ENCODE assay signal across 12 cellular contexts in genomic region chr2:55111230-55111569, GRCh38.
DNase-seq lines count a peak whose midpoint lies in the region; ATAC-seq, FAIRE-seq and TF ChIP-seq lines count a peak whose summit lies in the region.
"Had no signal": no experiment of that assay in that cellular context is flagged by ENCODE, and none has a peak within 500 bp of the region (broad histone marks: within the 10 kb centered on the region; RNA-seq: fewer than 3 reads in every experiment).

No MANE protein-coding gene starts in this region.

- H3K4me3 ChIP-seq in heart right ventricle (no peak overlapping the region), urinary bladder (ENCODE audit: low read depth, low read length) (no peak overlapping the region)

- no peak for TF ChIP-seq POLR2A in GM12892 (IDR thresholded peaks at IDR 0.05; ENCODE audit: low read depth, low read length)

- H3K27ac ChIP-seq in heart right ventricle (peak overlapping the region; percentile 19 to 94 (median 78)), cingulate gyrus (ENCODE audit: low read depth, low read length) (peak overlapping the region; percentile 97), urinary bladder (ENCODE audit: low read depth) (peak overlapping the region; percentile 19)

- TF ChIP-seq CTCF in heart right ventricle (IDR thresholded peaks at IDR 0.05) (no peak), nephron progenitor cell (IDR thresholded peaks at IDR 0.05) (no peak)

- H3K4me3 Mint-ChIP-seq in nephron progenitor cell: no peak overlapping the region
- H3K4me3 Mint-ChIP-seq in activated T-cell treated with anti-CD3 and anti-CD28 coated beads, Interleukin-2, amount 50 U/mL, for 4 hours: no peak overlapping the region
- H3K4me3 Mint-ChIP-seq: activated T-cell treated with anti-CD3 and anti-CD28 coated beads, Interleukin-2, amount 50 U/mL, for 24 hours; central memory CD8-positive, alpha-beta T cell had no signal

- peaks cover 42% of the 10 kb centered on the region for H3K4me1 Mint-ChIP-seq in nephron progenitor cell
- no peaks in the 10 kb centered on the region for H3K4me1 Mint-ChIP-seq in activated T-cell treated with anti-CD3 and anti-CD28 coated beads, Interleukin-2, amount 50 U/mL, for 4 hours (ENCODE audit: low read depth)
- H3K4me1 Mint-ChIP-seq: central memory CD8-positive, alpha-beta T cell had no signal

- H3K36me3 Mint-ChIP-seq in nephron progenitor cell (ENCODE audit: low read depth): no peaks in the 10 kb centered on the region
- no peaks in the 10 kb centered on the region for H3K36me3 Mint-ChIP-seq in activated T-cell treated with anti-CD3 and anti-CD28 coated beads, Interleukin-2, amount 50 U/mL, for 4 hours (ENCODE audit: insufficient read depth)

- intact Hi-C loops in heart right ventricle (cut with DNase I) (loop anchor here in 5 of 10 donors (5.0 to 10.0 kb wide), 4 partner anchors 46 to 59 kb away; partner anchors contain the start of gene RTN4 (in 3 of the 5)), left ventricle myocardium superior (cut with micrococcal nuclease) (no loop called here)

- peaks cover 3% of the 10 kb centered on the region for H3K27me3 Mint-ChIP-seq in nephron progenitor cell (ENCODE audit: low read depth, poor library complexity)
- no peaks in the 10 kb centered on the region for H3K27me3 Mint-ChIP-seq in activated T-cell treated with anti-CD3 and anti-CD28 coated beads, Interleukin-2, amount 50 U/mL, for 4 hours (ENCODE audit: low read depth)
- H3K27me3 Mint-ChIP-seq: activated T-cell treated with anti-CD3 and anti-CD28 coated beads, Interleukin-2, amount 50 U/mL, for 24 hours; central memory CD8-positive, alpha-beta T cell had no signal

- H3K4me1 ChIP-seq in heart right ventricle: peaks cover 11 to 52% (median 27%) of the 10 kb centered on the region in 9 donors
- no peaks in the 10 kb centered on the region for H3K4me1 ChIP-seq in urinary bladder (ENCODE audit: insufficient read depth)

- no peaks in the 10 kb centered on the region for H3K36me3 ChIP-seq in heart right ventricle
- no peaks in the 10 kb centered on the region for H3K36me3 ChIP-seq in urinary bladder (ENCODE audit: insufficient read depth)

- no peaks in the 10 kb centered on the region for H3K9me3 ChIP-seq in heart right ventricle

- WGBS in heart right ventricle, 2 donors: 82 to 90% methylated on average over 4 of the region's 4 CpGs
- WGBS in urinary bladder: 62% methylated on average over 4 of the region's 4 CpGs

- peak overlapping the region; percentile 67 for H3K27ac Mint-ChIP-seq in nephron progenitor cell
- H3K27ac Mint-ChIP-seq: activated T-cell treated with anti-CD3 and anti-CD28 coated beads, Interleukin-2, amount 50 U/mL, for 24 hours had no signal

- no peak for FAIRE-seq in GM12892 (lab: Jason Lieb, UNC)

- DNase-seq in heart right ventricle (no peak), left ventricle myocardium superior (no peak), nephron progenitor cell (no peak), GM12892 (ENCODE audit: insufficient read length) (no peak)
- DNase-seq in activated T-cell treated with anti-CD3 and anti-CD28 coated beads, Interleukin-2, amount 50 U/mL, for 4 hours: no peak
- DNase-seq: activated T-cell treated with anti-CD3 and anti-CD28 coated beads, Interleukin-2, amount 50 U/mL, for 24 hours; stimulated activated CD4-positive, alpha-beta T cell treated with anti-CD3 and anti-CD28 coated beads, Interleukin-15, amount 100 ng/mL, for 24 hours; stimulated activated naive CD4-positive, alpha-beta T cell had no signal

- no peak for ATAC-seq in heart right ventricle
- no peak for ATAC-seq in left ventricle myocardium superior
- no peak for ATAC-seq in activated T-cell treated with anti-CD3 and anti-CD28 coated beads, Interleukin-2, amount 50 U/mL, for 4 hours
- no peak for ATAC-seq in GM21576 (IDR thresholded peaks at IDR 0.05; ENCODE audit: unreplicated experiment)

- no peaks in the 10 kb centered on the region for H3K27me3 ChIP-seq in heart right ventricle

- H3K9me3 Mint-ChIP-seq in nephron progenitor cell: no peaks in the 10 kb centered on the region
- H3K9me3 Mint-ChIP-seq in activated T-cell treated with anti-CD3 and anti-CD28 coated beads, Interleukin-2, amount 50 U/mL, for 4 hours: no peaks in the 10 kb centered on the region
- H3K9me3 Mint-ChIP-seq: activated T-cell treated with anti-CD3 and anti-CD28 coated beads, Interleukin-2, amount 50 U/mL, for 24 hours; central memory CD8-positive, alpha-beta T cell had no signal

Comparison
In these comparisons a context has a peak if more than half of its experiments do, and no peak if none do; other contexts are left out.
1. H3K27ac ChIP-seq: peak in every context shown above with its lines; median percentile 97 in cingulate gyrus; 78 in heart right ventricle; 19 in urinary bladder.